In the genomic region with DNA sequence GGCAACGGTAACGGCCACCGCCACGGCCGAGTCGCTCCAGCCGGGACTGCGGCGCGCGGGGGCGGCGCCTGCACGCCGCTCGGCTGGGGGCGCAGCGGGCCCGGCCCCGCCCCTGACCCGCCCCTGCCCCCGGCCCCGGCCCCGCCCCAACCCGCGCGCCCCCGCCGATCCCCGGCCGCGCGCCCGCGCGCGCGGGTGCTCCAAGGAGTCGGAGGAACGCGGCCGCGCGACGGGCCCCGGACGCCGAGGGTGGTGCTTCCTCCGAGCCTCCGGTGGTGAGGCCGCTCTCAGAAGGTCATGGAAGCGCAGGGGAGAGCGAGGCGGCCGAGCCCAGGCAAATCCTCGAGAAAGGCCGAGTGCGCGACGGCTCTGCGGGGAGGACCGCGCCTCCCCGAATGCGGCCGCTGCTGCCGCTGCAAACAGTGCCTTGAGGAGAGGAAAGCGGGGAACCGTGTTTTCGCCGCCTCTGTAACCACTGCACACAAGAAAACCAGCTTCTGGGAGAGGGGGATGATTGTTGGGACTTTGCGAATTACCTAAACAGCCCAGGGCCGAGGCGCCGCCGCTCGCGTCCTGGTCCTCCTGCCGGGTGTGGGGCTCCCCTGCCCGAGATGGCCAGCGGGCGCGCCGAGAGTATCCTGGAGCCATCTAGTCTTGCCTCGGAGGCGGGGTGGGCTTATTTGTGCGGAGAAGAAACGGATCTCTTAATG, we compare ENCODE assay signal across 8 cellular contexts. TPM values are rescaled to one million over a fixed set of nuclear protein-coding genes. Genes with fewer than 3 reads are reported as not detected.
DNase-seq lines count a peak whose midpoint lies in the region; ATAC-seq and TF ChIP-seq lines count a peak whose summit lies in the region.

A gene with protein sequence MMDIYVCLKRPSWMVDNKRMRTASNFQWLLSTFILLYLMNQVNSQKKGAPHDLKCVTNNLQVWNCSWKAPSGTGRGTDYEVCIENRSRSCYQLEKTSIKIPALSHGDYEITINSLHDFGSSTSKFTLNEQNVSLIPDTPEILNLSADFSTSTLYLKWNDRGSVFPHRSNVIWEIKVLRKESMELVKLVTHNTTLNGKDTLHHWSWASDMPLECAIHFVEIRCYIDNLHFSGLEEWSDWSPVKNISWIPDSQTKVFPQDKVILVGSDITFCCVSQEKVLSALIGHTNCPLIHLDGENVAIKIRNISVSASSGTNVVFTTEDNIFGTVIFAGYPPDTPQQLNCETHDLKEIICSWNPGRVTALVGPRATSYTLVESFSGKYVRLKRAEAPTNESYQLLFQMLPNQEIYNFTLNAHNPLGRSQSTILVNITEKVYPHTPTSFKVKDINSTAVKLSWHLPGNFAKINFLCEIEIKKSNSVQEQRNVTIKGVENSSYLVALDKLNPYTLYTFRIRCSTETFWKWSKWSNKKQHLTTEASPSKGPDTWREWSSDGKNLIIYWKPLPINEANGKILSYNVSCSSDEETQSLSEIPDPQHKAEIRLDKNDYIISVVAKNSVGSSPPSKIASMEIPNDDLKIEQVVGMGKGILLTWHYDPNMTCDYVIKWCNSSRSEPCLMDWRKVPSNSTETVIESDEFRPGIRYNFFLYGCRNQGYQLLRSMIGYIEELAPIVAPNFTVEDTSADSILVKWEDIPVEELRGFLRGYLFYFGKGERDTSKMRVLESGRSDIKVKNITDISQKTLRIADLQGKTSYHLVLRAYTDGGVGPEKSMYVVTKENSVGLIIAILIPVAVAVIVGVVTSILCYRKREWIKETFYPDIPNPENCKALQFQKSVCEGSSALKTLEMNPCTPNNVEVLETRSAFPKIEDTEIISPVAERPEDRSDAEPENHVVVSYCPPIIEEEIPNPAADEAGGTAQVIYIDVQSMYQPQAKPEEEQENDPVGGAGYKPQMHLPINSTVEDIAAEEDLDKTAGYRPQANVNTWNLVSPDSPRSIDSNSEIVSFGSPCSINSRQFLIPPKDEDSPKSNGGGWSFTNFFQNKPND (minus strand): TSS at position 48 of the 710 bp plus-strand sequence. CDS start 25,999 bp downstream, outside the sequence.

- H3K27me3 ChIP-seq in SJSA1 (replicated peaks) (no peaks in the 10 kb centered on the region), transverse colon (peaks cover 58% of the 10 kb centered on the region)

- intact Hi-C loops in Right ventricle myocardium inferior (cut with DNase I): loop anchor here (2.0 to 5.0 kb wide), 3 partner anchors 36 to 251 kb away; no protein-coding TSS in a partner anchor
- intact Hi-C loops in transverse colon (cut with DNase I; ENCODE audit: low total_unique reads): no loop called here

- TF ChIP-seq EP300 in transverse colon (IDR thresholded peaks at IDR 0.05; ENCODE audit: low read depth): no peak

- TF ChIP-seq CTCF in transverse colon (IDR thresholded peaks at IDR 0.05): no peak

- DNase-seq in NCI-H82 (lab: John Stamatoyannopoulos, UW) (peak; percentile 80), NCI-H82 treated with DMSO at 0.1 percent for 48 hours (lab: John Stamatoyannopoulos, UW; ENCODE audit: unreplicated experiment) (no peak), HK-2 (ENCODE audit: unreplicated experiment) (peak; percentile 85), SJSA1 (ENCODE audit: low read depth in 1 of 2, low spot score in 2 of 2) (peak; percentile 89 to 90), amniotic epithelial cell (ENCODE audit: low read depth) (peak; percentile 79), Right ventricle myocardium inferior (ENCODE audit: missing footprints) (peak; percentile 91), nucleus accumbens (lab: John Stamatoyannopoulos, UW) (peak in 55 of 56 donors; percentile 13 to 89 (median 79)), transverse colon (peak; percentile 51)

- H3K9me3 ChIP-seq in SJSA1 (replicated peaks) (no peaks in the 10 kb centered on the region), transverse colon (no peaks in the 10 kb centered on the region)

- H3K27ac ChIP-seq in SJSA1 (peak within 1 kb of the TSS; percentile 86), transverse colon (peak within 1 kb of the TSS; percentile 83 to 97 (median 92))

- H3K36me3 ChIP-seq in SJSA1: peaks cover 3% of the 10 kb centered on the region; the same call in 1 of the 2 replicates
- H3K36me3 ChIP-seq in transverse colon: no peaks in the 10 kb centered on the region

- in situ Hi-C loops in transverse colon (cut with MboI; ENCODE audit: low pct_ligation_motif_present in 1 of 4, low pct_unique_long_range_greater_than_20kb in 1 of 4, low sequenced_read_pairs in 3 of 4): loop anchor here in 1 of 4 donors (25.0 kb wide), 1 partner anchor 256 kb away; no protein-coding TSS in a partner anchor

- WGBS in transverse colon (ENCODE audit: low coverage in 1 of 2), 2 donors: 8% methylated on average over 46 of the region's 88 CpGs; no CpG with 5 or more reads in 1 of the 2 donors

- H3K4me1 ChIP-seq in SJSA1 (replicated peaks): peaks cover 31% of the 10 kb centered on the region
- H3K4me1 ChIP-seq in transverse colon: peaks cover 0 to 13% (median 0%) of the 10 kb centered on the region in 4 donors

- peak within 1 kb of the TSS; percentile 96 for H3K4me3 ChIP-seq in SJSA1
- peak within 1 kb of the TSS; percentile 63 to 77 (median 72) for H3K4me3 ChIP-seq in transverse colon

- ATAC-seq in Right ventricle myocardium inferior: peak; percentile 88

- peak; percentile 56 for TF ChIP-seq POLR2A in transverse colon (IDR thresholded peaks at IDR 0.05)

RNA-seq across cellular contexts. Expression of the gene that starts here (rescaled TPM):
- total RNA-seq in SJSA1 (2014; rRNA removed; shearing (Covaris generic)): 36.2 and 46.0 TPM in 2 replicates
- total RNA-seq in Right ventricle myocardium inferior (56.1 TPM), transverse colon (10 to 100 TPM in 3 of 4 donors, 1 to 10 TPM in 1; 4.9 to 28.1 (median 12.8) TPM)
